26 cellular contexts compared by ENCODE assay signal in the genomic region with DNA sequence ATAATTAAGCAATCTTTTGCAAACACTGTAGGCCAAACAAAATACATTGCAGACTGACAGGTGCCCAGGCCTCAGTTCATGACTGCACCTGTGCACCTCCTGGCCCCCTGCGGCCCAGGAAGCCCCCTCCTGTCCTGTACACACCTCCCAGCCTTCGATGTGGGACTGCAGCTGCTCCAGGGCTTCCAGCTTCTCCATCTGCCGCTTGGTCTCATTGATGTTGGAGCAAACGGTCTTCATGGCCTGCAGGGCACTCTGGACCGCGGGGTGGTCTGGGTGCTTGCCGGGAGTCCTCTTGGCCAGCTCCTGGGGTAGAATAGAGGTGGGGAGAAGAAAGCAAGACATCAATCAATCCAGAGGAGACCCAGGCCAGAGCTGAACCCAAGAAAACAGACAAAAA.
DNase-seq lines count a peak whose midpoint lies in the region; ATAC-seq, FAIRE-seq and TF ChIP-seq lines count a peak whose summit lies in the region.
"Had no signal": no experiment of that assay in that cellular context is flagged by ENCODE, and none has a peak within 500 bp of the region (broad histone marks: within the 10 kb centered on the region; RNA-seq: fewer than 3 reads in every experiment).

No MANE protein-coding gene starts in this region.

- peaks cover 68% of the 10 kb centered on the region for H3K4me1 Mint-ChIP-seq in CD8-positive, alpha-beta T cell (ENCODE audit: low read depth)
- H3K4me1 Mint-ChIP-seq in chondrocyte (ENCODE audit: low read depth): peaks cover 8% of the 10 kb centered on the region
- peaks cover 68 to 72% of the 10 kb centered on the region in 2 donors for H3K4me1 Mint-ChIP-seq in natural killer cell treated with Interleukin-12 subunit alpha and Interleukin-12 subunit beta and Interleukin-15 and Interleukin-18, amount 100 ng/mL, for 72 hours (ENCODE audit: low read depth in 2 of 2)

- H3K4me3 Mint-ChIP-seq in CD8-positive, alpha-beta T cell: no peak overlapping the region
- H3K4me3 Mint-ChIP-seq in chondrocyte (ENCODE audit: unreplicated experiment): no peak overlapping the region
- H3K4me3 Mint-ChIP-seq in natural killer cell treated with Interleukin-12 subunit alpha and Interleukin-12 subunit beta and Interleukin-15 and Interleukin-18, amount 100 ng/mL, for 72 hours: no peak overlapping the region
- H3K4me3 Mint-ChIP-seq: activated CD4-positive, alpha-beta memory T cell treated with anti-CD3 and anti-CD28 coated beads for 36 hours; activated T-cell treated with anti-CD3 and anti-CD28 coated beads, Interleukin-2, amount 50 U/mL, for 4 hours; T-helper 2 cell treated with Interferon-gamma antibody and Interleukin-4, amounts not matched to agents 5 μg/mL and 100 μg/mL, for 36 hours had no signal

- ATAC-seq in CD8-positive, alpha-beta T cell: no peak
- ATAC-seq in RWPE2 (ENCODE audit: low read depth) (no peak), GM21381 (IDR thresholded peaks at IDR 0.05; ENCODE audit: unreplicated experiment) (no peak), HG02642 (IDR thresholded peaks at IDR 0.05; ENCODE audit: poor library complexity, unreplicated experiment) (no peak), HG03108 (IDR thresholded peaks at IDR 0.05; ENCODE audit: unreplicated experiment) (no peak)
- no peak for ATAC-seq in natural killer cell treated with Interleukin-12 subunit alpha and Interleukin-12 subunit beta and Interleukin-15 and Interleukin-18, amount 100 ng/mL, for 72 hours
- ATAC-seq: activated T-cell treated with anti-CD3 and anti-CD28 coated beads, Interleukin-2, amount 50 U/mL, for 4 hours; gastroesophageal sphincter; Panc1 had no signal

- no peaks in the 10 kb centered on the region for H3K27me3 ChIP-seq in CD8-positive, alpha-beta T cell (ENCODE audit: insufficient read depth, low read length)
- H3K27me3 ChIP-seq in RWPE2 (ENCODE audit: insufficient read depth, poor library complexity, severe bottlenecking): no peaks in the 10 kb centered on the region
- H3K27me3 ChIP-seq in small intestine (ENCODE audit: control insufficient read depth in 2 of 2, insufficient read depth in 2 of 2, low read length in 2 of 2): no peaks in the 10 kb centered on the region
- H3K27me3 ChIP-seq: esophagus muscularis mucosa, gastroesophageal sphincter, transverse colon had no signal

- intact Hi-C loops in CD8-positive, alpha-beta T cell (cut with DNase I, micrococcal nuclease): no loop called here

- H3K27me3 Mint-ChIP-seq in CD8-positive, alpha-beta T cell (ENCODE audit: low read depth): no peaks in the 10 kb centered on the region
- H3K27me3 Mint-ChIP-seq in chondrocyte (ENCODE audit: low read depth): no peaks in the 10 kb centered on the region
- no peaks in the 10 kb centered on the region for H3K27me3 Mint-ChIP-seq in natural killer cell treated with Interleukin-12 subunit alpha and Interleukin-12 subunit beta and Interleukin-15 and Interleukin-18, amount 100 ng/mL, for 72 hours
- H3K27me3 Mint-ChIP-seq: activated CD4-positive, alpha-beta memory T cell treated with anti-CD3 and anti-CD28 coated beads for 36 hours had no signal

- H3K4me1 ChIP-seq in CD8-positive, alpha-beta T cell (ENCODE audit: insufficient read depth, low read length): peaks cover 30% of the 10 kb centered on the region
- H3K4me1 ChIP-seq in RWPE2 (ENCODE audit: insufficient read depth, poor library complexity, severe bottlenecking): no peaks in the 10 kb centered on the region
- no peaks in the 10 kb centered on the region for H3K4me1 ChIP-seq in small intestine (ENCODE audit: control insufficient read depth in 2 of 2, insufficient read depth in 1 of 2, low read depth in 1 of 2, low read length in 1 of 2)

- no peak for TF ChIP-seq CTCF in CD8-positive, alpha-beta T cell (IDR thresholded peaks at IDR 0.05)
- TF ChIP-seq CTCF in RWPE2 (IDR thresholded peaks at IDR 0.05; ENCODE audit: poor library complexity, severe bottlenecking) (no peak), chondrocyte (IDR thresholded peaks at IDR 0.05) (no peak)

- H3K36me3 ChIP-seq in CD8-positive, alpha-beta T cell (ENCODE audit: insufficient read depth, low read length): peaks cover 20% of the 10 kb centered on the region
- H3K36me3 ChIP-seq in RWPE2 (ENCODE audit: low read depth) (no peaks in the 10 kb centered on the region), small intestine (ENCODE audit: control insufficient read depth in 2 of 2, insufficient read depth in 2 of 2, low read length in 2 of 2) (no peaks in the 10 kb centered on the region)
- H3K36me3 ChIP-seq: transverse colon had no signal

- H3K27ac ChIP-seq in CD8-positive, alpha-beta T cell (ENCODE audit: low read depth, low read length): no peak overlapping the region
- H3K27ac ChIP-seq in RWPE2 (ENCODE audit: poor library complexity, severe bottlenecking): no peak overlapping the region
- no peak overlapping the region for H3K27ac ChIP-seq in small intestine (ENCODE audit: low read depth in 1 of 2, low read length in 1 of 2)

- H3K9me3 Mint-ChIP-seq in CD8-positive, alpha-beta T cell: no peaks in the 10 kb centered on the region
- H3K9me3 Mint-ChIP-seq in chondrocyte (ENCODE audit: low read depth): no peaks in the 10 kb centered on the region
- H3K9me3 Mint-ChIP-seq in natural killer cell treated with Interleukin-12 subunit alpha and Interleukin-12 subunit beta and Interleukin-15 and Interleukin-18, amount 100 ng/mL, for 72 hours: no peaks in the 10 kb centered on the region
- H3K9me3 Mint-ChIP-seq: activated CD4-positive, alpha-beta memory T cell treated with anti-CD3 and anti-CD28 coated beads for 36 hours; activated T-cell treated with anti-CD3 and anti-CD28 coated beads, Interleukin-2, amount 50 U/mL, for 4 hours; T-helper 2 cell treated with Interferon-gamma antibody and Interleukin-4, amounts not matched to agents 5 μg/mL and 100 μg/mL, for 36 hours had no signal

- POLR2A ChIA-PET in CD8-positive, alpha-beta T cell (lab: Charles Lee): interaction anchor here (0.5 kb wide), 1 partner anchor 174 kb away, joined by 3 read pairs; no protein-coding TSS in a partner anchor

- H3K36me3 Mint-ChIP-seq in CD8-positive, alpha-beta T cell: peaks cover 69% of the 10 kb centered on the region
- no peaks in the 10 kb centered on the region for H3K36me3 Mint-ChIP-seq in chondrocyte (ENCODE audit: low read depth)
- peaks cover 15% of the 10 kb centered on the region for H3K36me3 Mint-ChIP-seq in natural killer cell treated with Interleukin-12 subunit alpha and Interleukin-12 subunit beta and Interleukin-15 and Interleukin-18, amount 100 ng/mL, for 72 hours

- DNase-seq in CD8-positive, alpha-beta T cell: no peak
- peak; percentile 73 for DNase-seq in RWPE2 (ENCODE audit: low spot score)
- DNase-seq in chondrocyte (ENCODE audit: low spot score): peak; percentile 57
- DNase-seq in natural killer cell treated with Interleukin-12 subunit alpha and Interleukin-12 subunit beta and Interleukin-15 and Interleukin-18, amount 100 ng/mL, for 72 hours (ENCODE audit: low spot score): peak; percentile 28
- no peak for DNase-seq in small intestine
- DNase-seq: activated CD4-positive, alpha-beta memory T cell treated with anti-CD3 and anti-CD28 coated beads for 36 hours; activated T-cell treated with anti-CD3 and anti-CD28 coated beads, Interleukin-2, amount 50 U/mL, for 4 hours; COR-L47; DND-41; effector CD4-positive, alpha-beta T cell; Kasumi-1; mesenchymal stem cell; NCI-H1930; NCI-H446 treated with DMSO at 0.1 percent for 48 hours; stimulated activated CD4-positive, alpha-beta T cell treated with anti-CD3 and anti-CD28 coated beads, Interleukin-15, amount 100 ng/mL, for 24 hours; transverse colon had no signal

- WGBS in small intestine, 3 donors: 89 to 94% (median 93%) methylated on average over 7 of the region's 7 CpGs

- H3K9me3 ChIP-seq in CD8-positive, alpha-beta T cell (ENCODE audit: low read length): no peaks in the 10 kb centered on the region
- no peaks in the 10 kb centered on the region for H3K9me3 ChIP-seq in RWPE2 (ENCODE audit: severe bottlenecking)
- H3K9me3 ChIP-seq in small intestine (ENCODE audit: control insufficient read depth, low read depth): no peaks in the 10 kb centered on the region
- H3K9me3 ChIP-seq: esophagus muscularis mucosa, gastroesophageal sphincter, transverse colon had no signal

- peak overlapping the region; percentile 42 for H3K27ac Mint-ChIP-seq in CD8-positive, alpha-beta T cell
- H3K27ac Mint-ChIP-seq in chondrocyte (ENCODE audit: unreplicated experiment): no peak overlapping the region
- peak overlapping the region; percentile 51 to 100 for H3K27ac Mint-ChIP-seq in natural killer cell treated with Interleukin-12 subunit alpha and Interleukin-12 subunit beta and Interleukin-15 and Interleukin-18, amount 100 ng/mL, for 72 hours
- H3K27ac Mint-ChIP-seq: T-helper 2 cell treated with Interferon-gamma antibody and Interleukin-4, amounts not matched to agents 5 μg/mL and 100 μg/mL, for 36 hours had no signal

- CTCF ChIA-PET in CD8-positive, alpha-beta T cell (lab: Charles Lee): interaction anchor here (2.8 kb wide), 1 partner anchor 51 kb away, joined by 6 read pairs; no protein-coding TSS in a partner anchor

- no peak overlapping the region for H3K4me3 ChIP-seq in CD8-positive, alpha-beta T cell (ENCODE audit: low read depth, low read length)
- no peak overlapping the region for H3K4me3 ChIP-seq in RWPE2 (ENCODE audit: severe bottlenecking)
- H3K4me3 ChIP-seq in small intestine (ENCODE audit: low read depth in 1 of 2, low read length in 2 of 2): no peak overlapping the region
- H3K4me3 ChIP-seq: esophagus muscularis mucosa, gastroesophageal sphincter, transverse colon had no signal

- no peak for FAIRE-seq in small intestine (lab: Jason Lieb, UNC)
- FAIRE-seq: bronchial epithelial cell, GM12892, HTR-8/SVneo had no signal

Comparison
In these comparisons a context has a peak if more than half of its experiments do, and no peak if none do; other contexts are left out.
1. DNase-seq: peak in RWPE2 (single experiment), chondrocyte (single experiment) and natural killer cell treated with Interleukin-12 subunit alpha and Interleukin-12 subunit beta and Interleukin-15 and Interleukin-18, amount 100 ng/mL, for 72 hours (single experiment); none in CD8-positive, alpha-beta T cell (0 of 7) and small intestine (single experiment).